Comparison of ENCODE assay signal across 29 cellular contexts in the genomic region with DNA sequence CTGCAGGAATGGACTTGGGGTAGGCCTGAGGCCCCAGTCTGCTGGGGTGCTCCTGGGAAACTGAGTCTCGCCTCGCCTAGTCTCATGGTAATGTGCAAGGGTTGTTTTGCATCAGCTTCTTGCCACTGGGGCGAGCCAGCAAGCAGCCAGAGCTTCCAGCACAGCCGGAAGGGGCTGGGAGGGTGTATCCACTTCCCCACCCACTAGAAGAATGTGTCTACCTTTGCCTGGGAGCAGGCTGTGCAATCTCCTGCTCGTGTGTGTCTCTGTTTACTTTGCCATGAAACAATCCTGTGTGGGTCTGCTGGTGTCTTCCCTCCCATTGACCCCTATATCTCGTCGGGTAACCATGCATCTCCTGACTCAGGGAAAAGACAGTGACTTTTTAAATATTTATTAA. TPM values are rescaled to one million over a fixed set of nuclear protein-coding genes. Genes with fewer than 3 reads are reported as not detected.
DNase-seq lines count a peak whose midpoint lies in the region; ATAC-seq and TF ChIP-seq lines count a peak whose summit lies in the region.
"Had no signal": no experiment of that assay in that cellular context is flagged by ENCODE, and none has a peak within 500 bp of the region (broad histone marks: within the 10 kb centered on the region; RNA-seq: fewer than 3 reads in every experiment).

No MANE protein-coding gene starts in this region.

- H3K4me3 ChIP-seq in breast epithelium (no peak overlapping the region), epithelial cell of esophagus (ENCODE audit: low read length) (no peak overlapping the region), mucosa of rectum (ENCODE audit: low read length in 2 of 2) (peak overlapping the region; percentile 3 to 22)
- H3K4me3 ChIP-seq: ascending aorta, heart right ventricle, SJSA1 had no signal

- H3K27me3 Mint-ChIP-seq in MCF 10A (ENCODE audit: insufficient read depth, unreplicated experiment): no peaks in the 10 kb centered on the region
- H3K27me3 Mint-ChIP-seq: activated naive CD8-positive, alpha-beta T cell treated with anti-CD3 and anti-CD28 coated beads for 36 hours; CD4-positive, CD25-positive, alpha-beta regulatory T cell; central memory CD8-positive, alpha-beta T cell had no signal

- TF ChIP-seq POLR2A in breast epithelium (IDR thresholded peaks at IDR 0.05): no peak

- H3K4me1 ChIP-seq in breast epithelium (no peaks in the 10 kb centered on the region), mucosa of rectum (ENCODE audit: control insufficient read depth in 2 of 2, insufficient read depth in 2 of 2, low read length in 2 of 2) (peaks cover 8 to 11% of the 10 kb centered on the region in 2 donors)
- H3K4me1 ChIP-seq: ascending aorta had no signal

- ATAC-seq in HG02763 (IDR thresholded peaks at IDR 0.05; ENCODE audit: unreplicated experiment): no peak
- no peak for ATAC-seq in GM19035 (IDR thresholded peaks at IDR 0.05; ENCODE audit: unreplicated experiment)
- ATAC-seq: heart right ventricle, natural killer cell, Panc1 had no signal

- intact Hi-C loops in MCF 10A (cut with micrococcal nuclease) (loop anchor here (1.0 kb wide), 1 partner anchor 140 kb away; no protein-coding TSS in a partner anchor), breast epithelium (cut with DNase I; ENCODE audit: low total_unique reads) (loop anchor here (10.0 kb wide), 2 partner anchors 139 to 419 kb away; no protein-coding TSS in a partner anchor)

- no peak overlapping the region for H3K4me3 Mint-ChIP-seq in MCF 10A (ENCODE audit: unreplicated experiment)
- H3K4me3 Mint-ChIP-seq: activated naive CD8-positive, alpha-beta T cell treated with anti-CD3 and anti-CD28 coated beads for 36 hours; CD4-positive, CD25-positive, alpha-beta regulatory T cell; central memory CD8-positive, alpha-beta T cell; HFFc6; natural killer cell had no signal

- TF ChIP-seq CTCF in MCF 10A (IDR thresholded peaks at IDR 0.05; ENCODE audit: unreplicated experiment): no peak
- TF ChIP-seq CTCF in breast epithelium (IDR thresholded peaks at IDR 0.05): no peak
- peak; percentile 49 for TF ChIP-seq CTCF in epithelial cell of esophagus (IDR thresholded peaks at IDR 0.05; ENCODE audit: insufficient read depth, low read depth, low read length, missing control alignments)

- no peaks in the 10 kb centered on the region for H3K9me3 Mint-ChIP-seq in MCF 10A (ENCODE audit: unreplicated experiment)
- H3K9me3 Mint-ChIP-seq: activated naive CD8-positive, alpha-beta T cell treated with anti-CD3 and anti-CD28 coated beads for 36 hours; CD4-positive, CD25-positive, alpha-beta regulatory T cell; central memory CD8-positive, alpha-beta T cell; HFFc6; natural killer cell had no signal

- peak overlapping the region in 1 of 2 donors; percentile 37 for H3K9ac ChIP-seq in mucosa of rectum (ENCODE audit: low read depth in 1 of 2, low read length in 2 of 2)

- no peaks in the 10 kb centered on the region for H3K36me3 Mint-ChIP-seq in MCF 10A (ENCODE audit: insufficient read depth, unreplicated experiment)
- H3K36me3 Mint-ChIP-seq: activated naive CD8-positive, alpha-beta T cell treated with anti-CD3 and anti-CD28 coated beads for 36 hours; natural killer cell had no signal

- H3K4me1 Mint-ChIP-seq in MCF 10A (ENCODE audit: insufficient read depth, unreplicated experiment): peaks cover 16% of the 10 kb centered on the region
- H3K4me1 Mint-ChIP-seq: central memory CD8-positive, alpha-beta T cell had no signal

- H3K9me3 ChIP-seq in breast epithelium (no peaks in the 10 kb centered on the region), mucosa of rectum (ENCODE audit: control insufficient read depth in 2 of 2, low read length in 2 of 2) (no peaks in the 10 kb centered on the region)
- H3K9me3 ChIP-seq: ascending aorta, heart right ventricle, SJSA1 had no signal

- H3K36me3 ChIP-seq in breast epithelium: no peaks in the 10 kb centered on the region
- H3K36me3 ChIP-seq in mucosa of rectum (ENCODE audit: control insufficient read depth in 2 of 2, insufficient read depth in 2 of 2, low read length in 2 of 2): no peaks in the 10 kb centered on the region
- H3K36me3 ChIP-seq: ascending aorta, heart right ventricle, SJSA1 had no signal

- DNase-seq in MCF 10A (ENCODE audit: unreplicated experiment) (peak; percentile 41), breast epithelium (ENCODE audit: low spot score in 2 of 2) (no peak), epithelial cell of esophagus (ENCODE audit: low read depth) (peak; percentile 87), NCI-H187 treated with DMSO at 0.1 percent for 48 hours (lab: John Stamatoyannopoulos, UW) (no peak), NCI-H82 treated with DMSO at 0.1 percent for 48 hours (lab: John Stamatoyannopoulos, UW; ENCODE audit: unreplicated experiment) (no peak)
- DNase-seq: 8988T; activated CD4-positive, alpha-beta T cell treated with anti-CD3 and anti-CD28 coated beads, Interleukin-2, amount 50 U/mL, for 1 hour; activated CD8-positive, alpha-beta memory T cell treated with anti-CD3 and anti-CD28 coated beads, Interleukin-2, amount 50 U/mL, for 48 hours; activated effector memory CD4-positive, alpha-beta T cell treated with Interleukin-2 at 50 U/mL for 16 hours; activated naive CD8-positive, alpha-beta T cell treated with anti-CD3 and anti-CD28 coated beads for 36 hours; CD4-positive, CD25-positive, alpha-beta regulatory T cell; foreskin fibroblast; heart right ventricle; HFFc6; natural killer cell; NCI-H1694 treated with DMSO at 0.1 percent for 48 hours; NCI-H2171 treated with DMSO at 0.1 percent for 48 hours; NCI-H524 treated with DMSO at 0.1 percent for 48 hours; stimulated activated CD4-positive, alpha-beta T cell treated with anti-CD3 and anti-CD28 coated beads, Interleukin-4, amount 100 ng/mL, for 1 hour; stimulated activated naive CD4-positive, alpha-beta T cell treated with Interleukin-2 at 50 U/mL for 16 hours had no signal

- BruUV-seq in MCF 10A (replicated peaks; lab: Mats Ljungman, UMichigan): no TSS peak

- no peak overlapping the region for H3K27ac ChIP-seq in breast epithelium
- H3K27ac ChIP-seq in mucosa of rectum (ENCODE audit: low read depth in 2 of 2, low read length in 2 of 2): peak overlapping the region; percentile 50 to 59
- H3K27ac ChIP-seq: ascending aorta, SJSA1, VCaP had no signal

- H3K27me3 ChIP-seq in breast epithelium (no peaks in the 10 kb centered on the region), mucosa of rectum (ENCODE audit: control insufficient read depth in 2 of 2, insufficient read depth in 2 of 2, low read length in 2 of 2) (no peaks in the 10 kb centered on the region)
- H3K27me3 ChIP-seq: ascending aorta, heart right ventricle, SJSA1 had no signal

- CTCF ChIA-PET in MCF 10A (lab: Yijun Ruan, JAX): interaction anchor here (0.6 to 1.5 kb wide), 5 partner anchors 38 to 420 kb away, joined by 4 to 10 read pairs (median 4); no protein-coding TSS in a partner anchor

- H3K27ac Mint-ChIP-seq in MCF 10A (ENCODE audit: low read depth, unreplicated experiment): peak overlapping the region; percentile 6
- H3K27ac Mint-ChIP-seq: activated naive CD8-positive, alpha-beta T cell treated with anti-CD3 and anti-CD28 coated beads for 36 hours; HFFc6 had no signal

- POLR2A ChIA-PET in MCF 10A (lab: Yijun Ruan, JAX): interaction anchor here (0.6 to 7.3 kb wide), 2 partner anchors 38 to 389 kb away, joined by 3 to 70 read pairs; a partner anchor contains a TSS

RNA-seq across cellular contexts. Expression of a gene that starts 21.8 kb away (rescaled TPM):
- total RNA-seq in MCF 10A (2022): not detected in 2 replicates
- total RNA-seq in breast epithelium: under 1 TPM; 0.29 to 0.98 (median 0.48) TPM
- total RNA-seq: activated naive CD8-positive, alpha-beta T cell treated with anti-CD3 and anti-CD28 coated beads for 36 hours; ascending aorta; CD4-positive, CD25-positive, alpha-beta regulatory T cell; SJSA1; T-helper 1 cell treated with Interleukin-12 subunit alpha and Interleukin-12 subunit beta and Interleukin-4 antibody, amounts not matched to agents 30 ng/mL and 1 ng/mL, for 36 hours had no signal

RNA-seq across cellular contexts. Expression of a gene that starts 37.4 kb away (rescaled TPM):
- 20.0 and 35.4 TPM in 2 replicates for total RNA-seq in MCF 10A (2022)
- total RNA-seq in breast epithelium: 10 to 100 TPM; 37.4 to 40.3 (median 39.1) TPM

Comparison
In these comparisons a context has a peak if more than half of its experiments do, and no peak if none do; other contexts are left out.
1. DNase-seq: peak in MCF 10A (single experiment) and epithelial cell of esophagus (single experiment); none in breast epithelium (0 of 2), NCI-H187 treated with DMSO at 0.1 percent for 48 hours (single experiment) and NCI-H82 treated with DMSO at 0.1 percent for 48 hours (single experiment).
2. H3K27ac ChIP-seq: peak in mucosa of rectum (2 of 2); none in breast epithelium (0 of 2).
3. H3K4me3 ChIP-seq: peak in mucosa of rectum (2 of 2); none in breast epithelium (0 of 3) and epithelial cell of esophagus (single experiment).